In genomic region chr7:32049599-32049998, GRCh38 we compare ENCODE assay signal across 2 cellular contexts.
A peak's percentile ranks its signal among the peaks of the same experiment; 100 is the strongest.
TF ChIP-seq lines count a peak whose summit lies in the region.

No MANE protein-coding gene starts in this region.

TF ChIP-seq in HepG2, 621 proteins besides CTCF, POLR2A, EP300 and RAD21:
- TF ChIP-seq ZNF138 (CRISPR knock-in tag; IDR thresholded peaks at IDR 0.05; ENCODE audit: low read depth) (no peak), DPF2 (CRISPR knock-in tag; IDR thresholded peaks at IDR 0.05; ENCODE audit: borderline replicate concordance, low read depth) (no peak), MAFK (conservative IDR thresholded peaks at IDR 0.05 in 1 of 2, IDR thresholded peaks at IDR 0.05 in 1 of 2; ENCODE audit: low read length in 2 of 2) (peak; percentile 58 to 77), ZNF230 (CRISPR knock-in tag; IDR thresholded peaks at IDR 0.05) (no peak), ZNF33B (CRISPR knock-in tag; IDR thresholded peaks at IDR 0.05) (no peak), NR3C1 (CRISPR knock-in tag; IDR thresholded peaks at IDR 0.05) (no peak), HINFP (CRISPR knock-in tag; IDR thresholded peaks at IDR 0.05; ENCODE audit: low read depth) (no peak), MAFF (IDR thresholded peaks at IDR 0.05; ENCODE audit: low read depth, low read length) (peak; percentile 40; the same call in 1 of the 2 replicates), ZKSCAN5 (CRISPR knock-in tag; IDR thresholded peaks at IDR 0.05) (no peak), ZNF281 (CRISPR knock-in tag; IDR thresholded peaks at IDR 0.05; ENCODE audit: borderline replicate concordance) (no peak), ZNF790 (CRISPR knock-in tag; IDR thresholded peaks at IDR 0.05; ENCODE audit: borderline replicate concordance) (no peak)
- TF ChIP-seq, protein P1, sequence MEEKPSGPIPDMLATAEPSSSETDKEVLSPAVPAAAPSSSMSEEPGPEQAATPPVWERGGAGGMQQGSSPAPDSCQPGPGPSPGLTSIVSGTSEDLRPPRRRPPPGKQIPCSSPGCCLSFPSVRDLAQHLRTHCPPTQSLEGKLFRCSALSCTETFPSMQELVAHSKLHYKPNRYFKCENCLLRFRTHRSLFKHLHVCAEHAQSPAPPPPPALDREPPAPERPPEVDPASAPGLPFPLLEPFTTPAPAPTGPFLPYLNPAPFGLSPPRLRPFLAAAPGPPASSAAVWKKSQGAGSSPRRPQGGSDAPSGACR (CRISPR knock-in tag; IDR thresholded peaks at IDR 0.05), result no peak
- TF ChIP-seq, protein P2, sequence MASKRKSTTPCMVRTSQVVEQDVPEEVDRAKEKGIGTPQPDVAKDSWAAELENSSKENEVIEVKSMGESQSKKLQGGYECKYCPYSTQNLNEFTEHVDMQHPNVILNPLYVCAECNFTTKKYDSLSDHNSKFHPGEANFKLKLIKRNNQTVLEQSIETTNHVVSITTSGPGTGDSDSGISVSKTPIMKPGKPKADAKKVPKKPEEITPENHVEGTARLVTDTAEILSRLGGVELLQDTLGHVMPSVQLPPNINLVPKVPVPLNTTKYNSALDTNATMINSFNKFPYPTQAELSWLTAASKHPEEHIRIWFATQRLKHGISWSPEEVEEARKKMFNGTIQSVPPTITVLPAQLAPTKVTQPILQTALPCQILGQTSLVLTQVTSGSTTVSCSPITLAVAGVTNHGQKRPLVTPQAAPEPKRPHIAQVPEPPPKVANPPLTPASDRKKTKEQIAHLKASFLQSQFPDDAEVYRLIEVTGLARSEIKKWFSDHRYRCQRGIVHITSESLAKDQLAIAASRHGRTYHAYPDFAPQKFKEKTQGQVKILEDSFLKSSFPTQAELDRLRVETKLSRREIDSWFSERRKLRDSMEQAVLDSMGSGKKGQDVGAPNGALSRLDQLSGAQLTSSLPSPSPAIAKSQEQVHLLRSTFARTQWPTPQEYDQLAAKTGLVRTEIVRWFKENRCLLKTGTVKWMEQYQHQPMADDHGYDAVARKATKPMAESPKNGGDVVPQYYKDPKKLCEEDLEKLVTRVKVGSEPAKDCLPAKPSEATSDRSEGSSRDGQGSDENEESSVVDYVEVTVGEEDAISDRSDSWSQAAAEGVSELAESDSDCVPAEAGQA (IDR thresholded peaks at IDR 0.05; ENCODE audit: low read depth), result no peak
- TF ChIP-seq, protein P2 (CRISPR knock-in tag; IDR thresholded peaks at IDR 0.05; ENCODE audit: borderline replicate concordance), result no peak

TF ChIP-seq in IMR-90, 13 proteins besides CTCF, POLR2A, EP300 and RAD21:
- no peak for TF ChIP-seq MAZ (IDR thresholded peaks at IDR 0.05; ENCODE audit: borderline replicate concordance, low read depth, low read length)
- peak; percentile 70 for TF ChIP-seq MAFK (IDR thresholded peaks at IDR 0.05; ENCODE audit: low read depth, low read length)
- no peak for TF ChIP-seq USF2 (IDR thresholded peaks at IDR 0.05; ENCODE audit: low read depth, low read length)
